7 cellular contexts compared by ENCODE assay signal in genomic region chr9:42268729-42269128, GRCh38.
DNase-seq lines count a peak whose midpoint lies in the region; ATAC-seq and TF ChIP-seq lines count a peak whose summit lies in the region.
"Not testable (repeated sequence)": the region's sequence is repeated elsewhere in the genome, so short reads cannot be mapped to it uniquely, and the experiment has no call there.

No MANE protein-coding gene starts in this region.

- not testable (repeated sequence) for TF ChIP-seq POLR2A in body of pancreas (IDR thresholded peaks at IDR 0.05); esophagus muscularis mucosa (IDR thresholded peaks at IDR 0.05; ENCODE audit: low read depth)

- H3K9me3 ChIP-seq in body of pancreas, esophagus muscularis mucosa: not testable (repeated sequence)

- H3K27me3 Mint-ChIP-seq in progenitor cell of endocrine pancreas: not testable (repeated sequence)

- not testable (repeated sequence) for H3K4me3 Mint-ChIP-seq in progenitor cell of endocrine pancreas (ENCODE audit: low read depth)

- H3K36me3 ChIP-seq in body of pancreas (replicated peaks in 1 of 2; ENCODE audit: insufficient read depth in 1 of 2, low read depth in 2 of 2); esophagus muscularis mucosa: not testable (repeated sequence)

- H3K4me3 ChIP-seq in body of pancreas, esophagus muscularis mucosa: not testable (repeated sequence)

- H3K4me1 ChIP-seq in body of pancreas: not testable (repeated sequence)
- H3K4me1 ChIP-seq in esophagus muscularis mucosa: peaks cover 0 to 22% (median 12%) of the 10 kb centered on the region in 4 donors

- H3K36me3 Mint-ChIP-seq in progenitor cell of endocrine pancreas (ENCODE audit: insufficient read depth): not testable (repeated sequence)

- intact Hi-C loops in body of pancreas (cut with DNase I); esophagus muscularis mucosa (cut with DNase I): not testable (repeated sequence)

- H3K27ac ChIP-seq in C4-2B (peak overlapping the region; percentile 12; the same call in 1 of the 2 replicates), body of pancreas (peak overlapping the region in 1 of 4 donors; percentile 28), esophagus muscularis mucosa (replicated peaks in 1 of 4) (peak overlapping the region in 3 of 4 donors; percentile 22 to 56 (median 54))

- 13 to 26% methylated on average over 6 of the region's 6 CpGs for WGBS in body of pancreas, 2 donors
- WGBS in esophagus muscularis mucosa: 57% methylated on average over 6 of the region's 6 CpGs

- ATAC-seq in SK-N-SH treated with all-trans-retinoic acid at 6 μM for 48 hours (peak; percentile 33), body of pancreas (peak; percentile 56)

- peak; percentile 47 for DNase-seq in M059J (ENCODE audit: low read depth)
- DNase-seq in body of pancreas: peak in 2 of 4 donors; percentile 29 to 46
- DNase-seq in esophagus muscularis mucosa (ENCODE audit: extremely low spot score); progenitor cell of endocrine pancreas (ENCODE audit: low spot score, unreplicated experiment): not testable (repeated sequence)
- peak; percentile 31 for DNase-seq in kidney glomerular epithelial cell (lab: John Stamatoyannopoulos, UW)

- not testable (repeated sequence) for TF ChIP-seq EP300 in esophagus muscularis mucosa (IDR thresholded peaks at IDR 0.05)

- TF ChIP-seq CTCF in C4-2B (conservative IDR thresholded peaks at IDR 0.05); body of pancreas (IDR thresholded peaks at IDR 0.05); esophagus muscularis mucosa (IDR thresholded peaks at IDR 0.05); progenitor cell of endocrine pancreas (IDR thresholded peaks at IDR 0.05; ENCODE audit: unreplicated experiment): not testable (repeated sequence)

- H3K4me1 Mint-ChIP-seq in progenitor cell of endocrine pancreas (ENCODE audit: low read depth): peaks cover 14% of the 10 kb centered on the region

- peaks cover 13% of the 10 kb centered on the region for H3K9me3 Mint-ChIP-seq in progenitor cell of endocrine pancreas (ENCODE audit: low read depth)

- peak overlapping the region; percentile 2 for H3K27ac Mint-ChIP-seq in progenitor cell of endocrine pancreas

- not testable (repeated sequence) for H3K27me3 ChIP-seq in body of pancreas, esophagus muscularis mucosa
